27 cellular contexts compared by ENCODE assay signal in the genomic region with DNA sequence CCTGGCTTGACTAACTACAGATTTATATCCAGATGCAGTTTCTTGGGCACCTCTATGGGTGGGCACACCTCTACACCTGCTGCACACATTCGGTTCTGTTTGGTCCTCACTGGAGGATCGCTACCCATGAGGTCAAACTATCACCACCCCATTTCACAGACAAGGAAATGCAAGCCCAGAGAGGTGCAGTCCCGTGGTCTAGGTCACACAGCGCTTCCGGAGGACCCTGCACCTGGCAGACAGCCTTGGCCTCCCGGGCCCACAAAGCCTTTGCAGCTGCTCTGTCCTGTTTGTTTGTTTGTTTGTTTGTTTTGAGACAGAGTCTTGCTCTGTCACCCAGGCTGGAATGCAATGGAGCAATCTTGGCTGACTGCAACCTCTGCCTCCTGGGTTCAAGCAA. TPM values are rescaled to one million over a fixed set of nuclear protein-coding genes. Genes with fewer than 3 reads are reported as not detected.
"Had no signal": no experiment of that assay in that cellular context is flagged by ENCODE, and none has a peak within 500 bp of the region (broad histone marks: within the 10 kb centered on the region; RNA-seq: fewer than 3 reads in every experiment).

No MANE protein-coding gene starts in this region.

- H3K4me2 ChIP-seq: KMS-11 had no signal

- H3K27me3 ChIP-seq: MG63 had no signal

- H3K9ac ChIP-seq: KMS-11 had no signal

- H3K9me3 ChIP-seq: MG63 had no signal

- DNase-seq: Karpas-422, Kasumi-1, MG63, MM.1S, MV-4-11, NCI-H1048, NCI-H1092, NCI-H1092 treated with DMSO at 0.1 percent for 48 hours, NCI-H1105, NCI-H1417 treated with DMSO at 0.1 percent for 48 hours, NCI-H1436, NCI-H1436 treated with DMSO at 0.1 percent for 48 hours, NCI-H146, NCI-H187, NCI-H187 treated with DMSO at 0.1 percent for 48 hours, NCI-H1930, NCI-H2029 treated with DMSO at 0.1 percent for 48 hours, NCI-H2107, NCI-H2227 treated with DMSO at 0.1 percent for 48 hours, NCI-H226, NCI-H446, NCI-H446 treated with DMSO at 0.1 percent for 48 hours, NCI-H510A, NCI-H510A treated with DMSO at 0.1 percent for 48 hours had no signal

- H3K27ac ChIP-seq: KMS-11 had no signal

- H3K36me3 ChIP-seq: MG63 had no signal

- H3K4me3 ChIP-seq: MG63 had no signal

RNA-seq across cellular contexts. Expression of a gene that starts 39.3 kb away (rescaled TPM):
- total RNA-seq: LHCN-M2, MCF 10A had no signal
